ENCODE assay signal across 26 cellular contexts in the genomic region with DNA sequence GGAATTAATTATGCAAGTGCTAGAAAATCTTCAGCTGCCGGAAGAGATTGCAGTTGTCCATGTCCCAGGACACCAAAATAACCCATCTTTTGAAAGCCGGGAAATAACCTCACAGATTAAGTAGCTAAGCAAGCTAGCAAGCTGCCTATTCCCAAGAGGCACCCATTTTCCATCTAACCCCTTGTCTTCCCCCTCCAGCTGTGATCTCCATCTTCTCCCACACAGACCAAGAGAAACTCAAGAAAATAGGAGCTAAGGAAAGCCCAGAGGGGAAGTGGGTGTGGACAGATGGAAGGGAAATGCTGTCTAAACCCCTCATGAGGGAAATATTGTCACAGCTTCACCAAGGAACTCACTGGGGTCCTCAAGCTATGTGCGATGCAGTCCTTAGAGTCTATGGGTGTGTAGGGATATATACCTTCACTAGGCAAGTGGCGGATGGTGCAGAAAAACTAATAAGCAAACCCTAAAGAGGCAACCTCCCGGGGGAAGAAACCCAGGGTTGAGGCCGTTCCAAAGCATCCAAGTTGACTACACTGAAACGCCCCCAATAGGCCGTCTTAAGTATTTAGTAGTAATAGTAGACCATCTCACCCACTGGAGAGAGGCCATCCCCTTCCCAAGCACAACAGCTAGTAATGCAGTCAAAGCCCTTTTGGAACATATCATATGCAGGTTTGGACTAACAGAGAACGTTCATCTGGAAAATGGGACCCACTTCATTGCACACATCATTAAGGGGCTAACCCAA.
"Had no signal": no experiment of that assay in that cellular context is flagged by ENCODE, and none has a peak within 500 bp of the region (broad histone marks: within the 10 kb centered on the region; RNA-seq: fewer than 3 reads in every experiment).

No MANE protein-coding gene starts in this region.

- H3K27me3 ChIP-seq: hepatocyte, neural progenitor cell, testis, transverse colon had no signal

- H3K9me3 Mint-ChIP-seq: activated CD4-positive, alpha-beta memory T cell treated with anti-CD3 and anti-CD28 coated beads, Interleukin-2, amount 10 ng/mL, durations not matched to agents 7 days and 5 days; activated CD4-positive, alpha-beta T cell treated with anti-CD3 and anti-CD28 coated beads, Interleukin-2, amount 10 ng/mL, durations not matched to agents 7 days and 5 days; activated T-cell treated with anti-CD3 and anti-CD28 coated beads, Interleukin-2, amount 50 U/mL, for 4 hours; activated T-helper 17 cell treated with anti-CD3 and anti-CD28 coated beads, Interleukin-2, amount 50 U/mL, for 72 hours; central memory CD8-positive, alpha-beta T cell had no signal

- ATAC-seq: activated T-cell treated with anti-CD3 and anti-CD28 coated beads, Interleukin-2, amount 50 U/mL, for 4 hours; activated T-helper 17 cell treated with anti-CD3 and anti-CD28 coated beads, Interleukin-2, amount 50 U/mL, for 72 hours; gastrocnemius medialis; lower lobe of right lung; naive thymus-derived CD8-positive, alpha-beta T cell; psoas muscle had no signal

- H3K9me3 ChIP-seq: gastrocnemius medialis, lower lobe of right lung, psoas muscle, testis, transverse colon had no signal

- H3K4me2 ChIP-seq: hepatocyte, neural progenitor cell had no signal

- H3K4me3 ChIP-seq: gastrocnemius medialis, hepatocyte, lower lobe of right lung, neural progenitor cell, psoas muscle, testis, transverse colon had no signal

- H3K27ac Mint-ChIP-seq: activated CD4-positive, alpha-beta memory T cell treated with anti-CD3 and anti-CD28 coated beads, Interleukin-2, amount 10 ng/mL, durations not matched to agents 7 days and 5 days; activated CD4-positive, alpha-beta T cell treated with anti-CD3 and anti-CD28 coated beads, Interleukin-2, amount 10 ng/mL, durations not matched to agents 7 days and 5 days; activated naive CD8-positive, alpha-beta T cell; activated T-helper 17 cell treated with anti-CD3 and anti-CD28 coated beads, Interleukin-2, amount 50 U/mL, for 72 hours; dendritic cell treated with granulocyte-macrophage colony-stimulating factor and Interleukin-4, amounts not matched to agents 40 ng/mL and 50 ng/mL, for 4 days; naive thymus-derived CD8-positive, alpha-beta T cell; neural progenitor cell had no signal

- H3K27ac ChIP-seq: gastrocnemius medialis, hepatocyte, lower lobe of right lung, neural progenitor cell, parathyroid adenoma, psoas muscle, testis, transverse colon had no signal

- H3K9ac ChIP-seq: neural progenitor cell, parathyroid adenoma had no signal

- H3K27me3 Mint-ChIP-seq: activated naive CD8-positive, alpha-beta T cell; activated T-helper 17 cell treated with anti-CD3 and anti-CD28 coated beads, Interleukin-2, amount 50 U/mL, for 72 hours had no signal

- H3K36me3 Mint-ChIP-seq: activated naive CD8-positive, alpha-beta T cell; naive thymus-derived CD8-positive, alpha-beta T cell; neural progenitor cell had no signal

- H2AFZ ChIP-seq: hepatocyte, neural progenitor cell, parathyroid adenoma had no signal

- H3K4me1 ChIP-seq: lower lobe of right lung, testis had no signal

- H3K79me2 ChIP-seq: hepatocyte, parathyroid adenoma had no signal

- DNase-seq: activated CD4-positive, alpha-beta memory T cell treated with anti-CD3 and anti-CD28 coated beads, Interleukin-2, amount 10 ng/mL, durations not matched to agents 7 days and 5 days; activated CD4-positive, alpha-beta T cell treated with anti-CD3 and anti-CD28 coated beads for 1 hour; activated CD4-positive, alpha-beta T cell treated with anti-CD3 and anti-CD28 coated beads, Interleukin-2, amount 10 ng/mL, durations not matched to agents 7 days and 5 days; activated naive CD4-positive, alpha-beta T cell; activated T-cell treated with anti-CD3 and anti-CD28 coated beads, Interleukin-2, amount 50 U/mL, for 4 hours; anterior cingulate cortex; gastrocnemius medialis; glutamatergic neuron; lower lobe of right lung; mesenchymal stem cell; naive thymus-derived CD8-positive, alpha-beta T cell; occipital lobe; psoas muscle; stimulated activated CD4-positive, alpha-beta T cell treated with anti-CD3 and anti-CD28 coated beads, Interleukin-15, amount 100 ng/mL, for 24 hours; stimulated activated CD4-positive, alpha-beta T cell treated with anti-CD3 and anti-CD28 coated beads, Interleukin-2, amount 100 ng/mL, for 24 hours; stimulated activated naive CD4-positive, alpha-beta T cell; T-helper 2 cell; testis; transverse colon had no signal

- H3K4me3 Mint-ChIP-seq: activated CD4-positive, alpha-beta memory T cell treated with anti-CD3 and anti-CD28 coated beads, Interleukin-2, amount 10 ng/mL, durations not matched to agents 7 days and 5 days; activated CD4-positive, alpha-beta T cell treated with anti-CD3 and anti-CD28 coated beads, Interleukin-2, amount 10 ng/mL, durations not matched to agents 7 days and 5 days; activated naive CD8-positive, alpha-beta T cell; activated T-cell treated with anti-CD3 and anti-CD28 coated beads, Interleukin-2, amount 50 U/mL, for 4 hours; activated T-helper 17 cell treated with anti-CD3 and anti-CD28 coated beads, Interleukin-2, amount 50 U/mL, for 72 hours; central memory CD8-positive, alpha-beta T cell; dendritic cell treated with granulocyte-macrophage colony-stimulating factor and Interleukin-4, amounts not matched to agents 40 ng/mL and 50 ng/mL, for 4 days; neural progenitor cell had no signal
